ENCODE assay signal across 25 cellular contexts in the genomic region with DNA sequence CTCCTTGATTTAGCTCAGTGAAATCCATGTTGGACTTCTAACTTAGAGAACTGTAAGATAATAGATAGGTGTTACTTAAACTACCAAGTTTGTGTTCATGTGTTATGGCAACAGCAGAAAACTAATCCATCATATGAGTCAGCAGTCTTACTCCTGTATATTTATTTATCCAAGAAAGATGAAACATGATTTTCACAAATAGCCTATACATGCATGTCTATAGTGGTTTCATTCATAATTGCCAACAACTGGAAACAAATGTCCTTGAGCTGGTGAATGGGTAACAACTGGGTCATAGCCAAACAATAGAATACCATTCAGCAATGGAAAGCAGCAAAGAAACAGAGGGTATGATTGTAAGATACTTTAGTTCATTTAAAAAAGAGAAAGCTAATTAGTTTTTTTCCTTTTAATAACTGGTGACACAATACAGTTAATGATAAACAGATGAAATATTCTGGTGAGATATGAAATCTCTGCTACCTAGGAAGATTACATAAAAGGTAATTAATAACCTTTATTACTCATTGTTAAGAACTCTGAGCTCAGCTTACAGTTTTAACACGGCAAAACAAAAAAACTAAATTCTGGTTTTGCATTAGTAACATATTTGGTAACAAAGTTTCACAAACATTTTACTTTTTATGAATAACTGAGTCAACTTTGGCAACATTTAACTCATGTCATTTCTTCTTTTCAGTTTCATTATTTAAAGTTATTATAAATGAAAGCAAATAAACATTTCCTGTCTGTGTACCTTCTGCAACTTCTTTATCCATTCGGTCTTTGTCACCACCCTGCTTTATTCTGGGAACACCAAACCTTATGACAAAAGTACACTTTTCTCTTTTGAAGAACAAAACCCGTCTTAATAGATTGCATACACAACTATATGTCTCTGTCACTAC.
DNase-seq lines count a peak whose midpoint lies in the region; ATAC-seq and TF ChIP-seq lines count a peak whose summit lies in the region.
"Had no signal": no experiment of that assay in that cellular context is flagged by ENCODE, and none has a peak within 500 bp of the region (broad histone marks: within the 10 kb centered on the region; RNA-seq: fewer than 3 reads in every experiment).

No MANE protein-coding gene starts in this region.

- no peak for TF ChIP-seq POLR2A in body of pancreas (IDR thresholded peaks at IDR 0.05)

- H3K27me3 ChIP-seq in body of pancreas (no peaks in the 10 kb centered on the region), heart right ventricle (peaks cover 0 to 7% (median 0%) of the 10 kb centered on the region in 7 donors)
- H3K27me3 ChIP-seq: BLaER1, gastrocnemius medialis, neutrophil, upper lobe of right lung had no signal

- H3K27me3 Mint-ChIP-seq in Calu3 (ENCODE audit: unreplicated experiment), result no peaks in the 10 kb centered on the region
- H3K27me3 Mint-ChIP-seq: memory B cell had no signal

- no peak overlapping the region for H3K4me3 Mint-ChIP-seq in Calu3 (ENCODE audit: low read depth, unreplicated experiment)
- H3K4me3 Mint-ChIP-seq: memory B cell; T-helper 1 cell treated with Interleukin-12 subunit alpha and Interleukin-12 subunit beta and Interleukin-4 antibody, amounts not matched to agents 30 μg/mL and 1 μg/mL, for 36 hours had no signal

- H3K27ac ChIP-seq in body of pancreas (peak overlapping the region in 3 of 4 donors; percentile 17 to 59 (median 45)), heart right ventricle (no peak overlapping the region)
- H3K27ac ChIP-seq: BLaER1, gastrocnemius medialis, neutrophil, upper lobe of right lung had no signal

- H3K4me3 ChIP-seq in body of pancreas (no peak overlapping the region), heart right ventricle (no peak overlapping the region)
- H3K4me3 ChIP-seq: BLaER1, gastrocnemius medialis, HAP-1, upper lobe of right lung had no signal

- DNase-seq in Calu3, result no peak
- peak in 1 of 4 donors; percentile 6 for DNase-seq in body of pancreas
- DNase-seq in kidney tubule cell (ENCODE audit: low spot score), result peak; percentile 49
- no peak for DNase-seq in GDM1 (lab: John Stamatoyannopoulos, UW)
- no peak for DNase-seq in heart right ventricle
- DNase-seq in T-helper 2 cell, result no peak
- no peak for DNase-seq in COLO668 (lab: John Stamatoyannopoulos, UW; ENCODE audit: unreplicated experiment)
- DNase-seq: ACHN; activated CD4-positive, alpha-beta T cell treated with anti-CD3 and anti-CD28 coated beads for 48 hours; activated naive CD4-positive, alpha-beta T cell treated with Interleukin-2 at 50 U/mL for 16 hours; activated T-cell treated with anti-CD3 and anti-CD28 coated beads, Interleukin-2, amount 50 U/mL, for 48 hours; central memory CD4-positive, alpha-beta T cell; gastrocnemius medialis; left cardiac atrium; NCI-H1105 treated with DMSO at 0.1 percent for 48 hours; NCI-H2081; NCI-H524; stimulated activated CD8-positive, alpha-beta memory T cell treated with anti-CD3 and anti-CD28 coated beads, Interleukin-4, amount 100 ng/mL, for 48 hours; upper lobe of right lung had no signal

- ATAC-seq in HG03342 (IDR thresholded peaks at IDR 0.05; ENCODE audit: unreplicated experiment), result peak; percentile 44
- ATAC-seq in body of pancreas, result peak; percentile 83
- no peak for ATAC-seq in heart right ventricle
- ATAC-seq: gastrocnemius medialis, upper lobe of right lung had no signal

- peak overlapping the region; percentile 61 for H3K27ac Mint-ChIP-seq in Calu3 (ENCODE audit: unreplicated experiment)
- H3K27ac Mint-ChIP-seq: memory B cell; T-helper 1 cell treated with Interleukin-12 subunit alpha and Interleukin-12 subunit beta and Interleukin-4 antibody, amounts not matched to agents 30 μg/mL and 1 μg/mL, for 36 hours had no signal

- CTCF ChIA-PET in Calu3 (lab: Charles Lee), result no interaction called here

- peaks cover 17% of the 10 kb centered on the region for H3K4me1 ChIP-seq in body of pancreas
- no peaks in the 10 kb centered on the region for H3K4me1 ChIP-seq in heart right ventricle
- H3K4me1 ChIP-seq: BLaER1, gastrocnemius medialis, upper lobe of right lung had no signal

- TF ChIP-seq CTCF in Calu3 (IDR thresholded peaks at IDR 0.05; ENCODE audit: unreplicated experiment) (no peak), body of pancreas (IDR thresholded peaks at IDR 0.05) (no peak), heart right ventricle (IDR thresholded peaks at IDR 0.05) (no peak)

- no peaks in the 10 kb centered on the region for H3K36me3 Mint-ChIP-seq in Calu3 (ENCODE audit: insufficient read depth, unreplicated experiment)
- H3K36me3 Mint-ChIP-seq: memory B cell had no signal

- peaks cover 21% of the 10 kb centered on the region for H3K4me1 Mint-ChIP-seq in Calu3 (ENCODE audit: low read depth, unreplicated experiment)
- H3K4me1 Mint-ChIP-seq: memory B cell had no signal

- WGBS in body of pancreas, 2 donors, result 35 to 41% methylated on average over 3 of the region's 3 CpGs
- WGBS in heart right ventricle, 2 donors, result 67 to 83% methylated on average over 3 of the region's 3 CpGs

- no peaks in the 10 kb centered on the region for H3K9me3 Mint-ChIP-seq in Calu3 (ENCODE audit: low read depth, unreplicated experiment)

- no peaks in the 10 kb centered on the region for H3K36me3 ChIP-seq in body of pancreas (replicated peaks in 1 of 2; ENCODE audit: insufficient read depth in 1 of 2, low read depth in 2 of 2)
- H3K36me3 ChIP-seq in heart right ventricle, result no peaks in the 10 kb centered on the region
- H3K36me3 ChIP-seq: BLaER1, gastrocnemius medialis, HAP-1, neutrophil, upper lobe of right lung had no signal

- no peaks in the 10 kb centered on the region for H3K9me3 ChIP-seq in body of pancreas
- H3K9me3 ChIP-seq in heart right ventricle, result no peaks in the 10 kb centered on the region
- H3K9me3 ChIP-seq: BLaER1, gastrocnemius medialis, HAP-1, neutrophil, upper lobe of right lung had no signal

- BruUV-seq in Calu3 (replicated peaks; lab: Mats Ljungman, UMichigan), result no TSS peak

- intact Hi-C loops in Calu3 (cut with micrococcal nuclease; ENCODE audit: unreplicated experiment), result loop anchor here (5.0 kb wide), 1 partner anchor 118 kb away; no protein-coding TSS in a partner anchor
- intact Hi-C loops in body of pancreas (cut with DNase I), result no loop called here
- intact Hi-C loops in heart right ventricle (cut with DNase I), result no loop called here

Comparison
In these comparisons a context has a peak if more than half of its experiments do, and no peak if none do; other contexts are left out.
1. ATAC-seq: peak in HG03342 (single experiment) and body of pancreas (single experiment); none in heart right ventricle (0 of 8).
2. H3K27ac ChIP-seq: peak in body of pancreas (3 of 4); none in heart right ventricle (0 of 10).